ENCODE assay signal across 16 cellular contexts in the genomic region with DNA sequence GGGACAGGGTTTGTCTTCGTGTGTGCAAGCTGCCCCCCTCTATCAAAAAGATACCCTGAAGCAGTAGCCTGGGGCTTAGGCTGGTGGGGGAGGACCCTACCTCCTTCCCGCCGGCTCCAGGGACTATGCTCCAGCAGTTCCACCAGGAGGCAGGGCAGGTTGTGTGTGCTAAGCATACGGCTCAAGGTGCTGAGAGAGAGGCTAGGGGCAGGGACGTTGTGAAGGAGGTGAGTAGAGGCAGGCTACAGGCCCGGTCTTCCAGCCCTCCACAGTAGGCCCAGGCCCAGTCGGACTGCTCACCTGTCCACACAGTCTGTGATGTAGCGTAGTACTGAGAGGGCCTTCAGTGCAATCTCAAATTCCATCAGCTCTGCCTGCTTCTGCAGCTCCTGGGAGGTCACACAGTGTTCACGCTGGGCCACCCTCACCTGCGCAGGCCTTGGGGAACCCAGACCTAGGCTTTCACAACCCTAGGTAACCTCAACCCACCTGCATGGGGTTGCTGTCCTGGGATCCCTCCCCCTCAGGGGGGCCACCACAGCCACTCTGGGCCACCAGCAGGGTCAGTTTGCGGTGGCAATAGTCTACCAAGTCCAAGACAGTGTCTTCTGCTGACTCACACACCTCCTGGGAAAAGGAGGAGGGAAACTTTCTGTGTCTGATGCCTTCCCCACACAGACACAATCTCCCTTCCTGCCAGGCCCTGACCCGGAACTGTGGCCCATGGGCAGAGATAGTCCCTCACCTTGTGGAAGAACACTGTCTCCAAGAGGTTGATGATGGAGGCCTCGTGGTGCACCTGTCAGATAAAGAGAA. TPM values are rescaled to one million over a fixed set of nuclear protein-coding genes. Genes with fewer than 3 reads are reported as not detected.
DNase-seq lines count a peak whose midpoint lies in the region; ATAC-seq and TF ChIP-seq lines count a peak whose summit lies in the region.
"Had no signal": no experiment of that assay in that cellular context is flagged by ENCODE, and none has a peak within 500 bp of the region (broad histone marks: within the 10 kb centered on the region; RNA-seq: fewer than 3 reads in every experiment).

No MANE protein-coding gene starts in this region.

- H3K27me3 Mint-ChIP-seq in T-helper 17 cell: no peaks in the 10 kb centered on the region
- H3K27me3 Mint-ChIP-seq: activated naive CD4-positive, alpha-beta T cell treated with anti-CD3 and anti-CD28 coated beads, Interleukin-2, amount 50 U/mL, for 24 hours had no signal

- H3K27ac ChIP-seq in right cardiac atrium (ENCODE audit: low read length) (no peak overlapping the region), foreskin keratinocyte (no peak overlapping the region)
- H3K27ac ChIP-seq: breast epithelium, thoracic aorta had no signal

- H3K36me3 Mint-ChIP-seq in T-helper 17 cell (ENCODE audit: low read depth): peaks cover 4% of the 10 kb centered on the region
- H3K36me3 Mint-ChIP-seq: activated naive CD4-positive, alpha-beta T cell treated with anti-CD3 and anti-CD28 coated beads, Interleukin-2, amount 50 U/mL, for 24 hours had no signal

- 84% methylated on average over 13 of the region's 13 CpGs for WGBS in right cardiac atrium

- ATAC-seq in right cardiac atrium (no peak), left ventricle myocardium superior (no peak), T-helper 17 cell (no peak), foreskin keratinocyte (no peak)
- ATAC-seq: left cardiac atrium had no signal

- peak overlapping the region; percentile 99 for H3K27ac Mint-ChIP-seq in T-helper 17 cell

- peaks cover 39% of the 10 kb centered on the region for H3K4me1 Mint-ChIP-seq in T-helper 17 cell

- no peak overlapping the region for H3K4me3 Mint-ChIP-seq in T-helper 17 cell
- H3K4me3 Mint-ChIP-seq: activated naive CD4-positive, alpha-beta T cell treated with anti-CD3 and anti-CD28 coated beads, Interleukin-2, amount 50 U/mL, for 24 hours had no signal

- H3K27me3 ChIP-seq in right cardiac atrium (ENCODE audit: control insufficient read depth, insufficient read depth): no peaks in the 10 kb centered on the region
- H3K27me3 ChIP-seq in foreskin keratinocyte: no peaks in the 10 kb centered on the region
- H3K27me3 ChIP-seq: breast epithelium had no signal

- no peaks in the 10 kb centered on the region for H3K4me1 ChIP-seq in right cardiac atrium (ENCODE audit: control insufficient read depth, insufficient read depth, low read length)
- H3K4me1 ChIP-seq in foreskin keratinocyte: no peaks in the 10 kb centered on the region

- DNase-seq in right cardiac atrium: peak in 2 of 3 donors; percentile 40 to 54
- DNase-seq in left ventricle myocardium superior: no peak
- DNase-seq in T-helper 17 cell: no peak
- DNase-seq in foreskin keratinocyte: no peak
- DNase-seq in DMS53 (lab: John Stamatoyannopoulos, UW): no peak
- DNase-seq in activated CD4-positive, CD25-positive, alpha-beta regulatory T cell (lab: John Stamatoyannopoulos, UW): no peak
- DNase-seq in dermis blood vessel endothelial cell: no peak
- no peak for DNase-seq in 8988T
- DNase-seq: activated CD8-positive, alpha-beta memory T cell treated with anti-CD3 and anti-CD28 coated beads, Interleukin-2, amount 50 U/mL, for 48 hours; left cardiac atrium; NCI-H2081 treated with DMSO at 0.1 percent for 48 hours; NCI-H526 had no signal

- TF ChIP-seq CTCF in foreskin keratinocyte (conservative IDR thresholded peaks at IDR 0.05): peak; percentile 21

- no peak overlapping the region for H3K4me3 ChIP-seq in right cardiac atrium (ENCODE audit: low read length)
- H3K4me3 ChIP-seq: breast epithelium, skin epidermis, thoracic aorta had no signal

- no peaks in the 10 kb centered on the region for H3K9me3 ChIP-seq in right cardiac atrium (ENCODE audit: control insufficient read depth, low read length)
- H3K9me3 ChIP-seq in T-helper 17 cell (ENCODE audit: control insufficient read depth, low read length, poor library complexity, severe bottlenecking): no peaks in the 10 kb centered on the region
- H3K9me3 ChIP-seq: breast epithelium, thoracic aorta had no signal

- intact Hi-C loops in right cardiac atrium (cut with DNase I) (no loop called here), left ventricle myocardium superior (cut with micrococcal nuclease) (no loop called here)

RNA-seq across cellular contexts. Expression of a gene that starts 2.4 kb away (rescaled TPM):
- 10 to 100 TPM; 15.6 to 19.1 (median 15.8) TPM for total RNA-seq in right cardiac atrium
- 20.4 TPM for polyA plus RNA-seq in right cardiac atrium
- 10.5 TPM for total RNA-seq in left ventricle myocardium superior
- 100 to 1,000 TPM in 1 of 2 donors, 10 to 100 TPM in 1; 83.5 to 105 TPM for total RNA-seq in T-helper 17 cell
- total RNA-seq in foreskin keratinocyte: 22.1 and 23.8 TPM in 2 replicates
- polyA plus RNA-seq in foreskin keratinocyte: 28.5 and 29.4 TPM in 2 replicates
- total RNA-seq in dermis blood vessel endothelial cell: 21.7 and 28.8 TPM in 2 replicates

RNA-seq across cellular contexts. Expression of a gene that starts 2.5 kb away (rescaled TPM):
- total RNA-seq in right cardiac atrium (under 1 TPM; 0.20 to 0.40 (median 0.29) TPM), left ventricle myocardium superior (0.07 TPM), T-helper 17 cell (1 to 10 TPM; 1.1 to 1.3 TPM), foreskin keratinocyte (0.44 and 0.46 TPM in 2 replicates), dermis blood vessel endothelial cell (0.05 TPM in 1 of 2 replicates, not detected in the other)
- polyA plus RNA-seq in right cardiac atrium (0.25 TPM), foreskin keratinocyte (0.53 and 0.58 TPM in 2 replicates)
- total RNA-seq: thoracic aorta had no signal

RNA-seq across cellular contexts. Expression of a gene that starts 7.5 kb away (rescaled TPM):
- total RNA-seq in right cardiac atrium (10 to 100 TPM; 18.4 to 24.3 (median 19.3) TPM), left ventricle myocardium superior (16.8 TPM), T-helper 17 cell (10 to 100 TPM; 27.5 to 29.1 TPM), foreskin keratinocyte (19.4 and 23.9 TPM in 2 replicates), dermis blood vessel endothelial cell (14.0 and 16.8 TPM in 2 replicates)
- polyA plus RNA-seq in right cardiac atrium (16.7 TPM), foreskin keratinocyte (18.9 and 22.2 TPM in 2 replicates)

RNA-seq across cellular contexts. Expression of a gene that starts 7.6 kb away (rescaled TPM):
- 10 to 100 TPM in 2 of 4 donors, 1 to 10 TPM in 2; 8.5 to 11.1 (median 10.4) TPM for total RNA-seq in right cardiac atrium
- 10.8 TPM for polyA plus RNA-seq in right cardiac atrium
- total RNA-seq in left ventricle myocardium superior: 5.2 TPM
- total RNA-seq in T-helper 17 cell: 10 to 100 TPM; 20.8 to 27.2 TPM
- 18.6 and 19.8 TPM in 2 replicates for total RNA-seq in foreskin keratinocyte
- 26.0 and 27.3 TPM in 2 replicates for polyA plus RNA-seq in foreskin keratinocyte
- total RNA-seq in dermis blood vessel endothelial cell: 26.2 and 30.0 TPM in 2 replicates

RNA-seq across cellular contexts. Expression of a gene that starts 15.0 kb away (rescaled TPM):
- total RNA-seq in right cardiac atrium (10 to 100 TPM; 28.9 to 33.0 (median 30.0) TPM), left ventricle myocardium superior (30.7 TPM), T-helper 17 cell (10 to 100 TPM; 17.7 to 18.0 TPM), foreskin keratinocyte (21.8 and 23.6 TPM in 2 replicates), dermis blood vessel endothelial cell (19.7 and 20.8 TPM in 2 replicates)
- polyA plus RNA-seq in right cardiac atrium (34.9 TPM), foreskin keratinocyte (35.2 and 37.4 TPM in 2 replicates)

Comparison
In these comparisons a context has a peak if more than half of its experiments do, and no peak if none do; other contexts are left out.
1. DNase-seq: peak in right cardiac atrium (2 of 3); none in left ventricle myocardium superior (single experiment), T-helper 17 cell (0 of 3), foreskin keratinocyte (0 of 2), DMS53 (single experiment), activated CD4-positive, CD25-positive, alpha-beta regulatory T cell (0 of 4), dermis blood vessel endothelial cell (single experiment) and 8988T (single experiment).